Comparison of ENCODE assay signal across 1 cellular context in genomic region chr22:30946354-30946753, GRCh38.
TF ChIP-seq lines count a peak whose summit lies in the region.

No MANE protein-coding gene starts in this region.

TF ChIP-seq in WTC11, 78 proteins besides CTCF, POLR2A, EP300 and RAD21 (continued from another document):
- TF ChIP-seq NR3C1 (CRISPR knock-in tag; conservative IDR thresholded peaks at IDR 0.05; ENCODE audit: low read depth) (no peak), JAZF1 (CRISPR knock-in tag; IDR thresholded peaks at IDR 0.05) (no peak), TEAD1 (CRISPR knock-in tag; IDR thresholded peaks at IDR 0.05) (no peak), ZSCAN18 (CRISPR knock-in tag; IDR thresholded peaks at IDR 0.05) (no peak), E2F1 (CRISPR knock-in tag; IDR thresholded peaks at IDR 0.05) (no peak), ZNF396 (CRISPR knock-in tag; IDR thresholded peaks at IDR 0.05; ENCODE audit: borderline replicate concordance) (no peak), CREB1 (CRISPR knock-in tag; IDR thresholded peaks at IDR 0.05) (no peak), ERG (CRISPR knock-in tag; IDR thresholded peaks at IDR 0.05) (no peak), MLX (CRISPR knock-in tag; IDR thresholded peaks at IDR 0.05) (no peak)
TF ChIP-seq in WTC11: peak in this region for 0.
